Comparison of ENCODE assay signal across 8 cellular contexts in the genomic region with DNA sequence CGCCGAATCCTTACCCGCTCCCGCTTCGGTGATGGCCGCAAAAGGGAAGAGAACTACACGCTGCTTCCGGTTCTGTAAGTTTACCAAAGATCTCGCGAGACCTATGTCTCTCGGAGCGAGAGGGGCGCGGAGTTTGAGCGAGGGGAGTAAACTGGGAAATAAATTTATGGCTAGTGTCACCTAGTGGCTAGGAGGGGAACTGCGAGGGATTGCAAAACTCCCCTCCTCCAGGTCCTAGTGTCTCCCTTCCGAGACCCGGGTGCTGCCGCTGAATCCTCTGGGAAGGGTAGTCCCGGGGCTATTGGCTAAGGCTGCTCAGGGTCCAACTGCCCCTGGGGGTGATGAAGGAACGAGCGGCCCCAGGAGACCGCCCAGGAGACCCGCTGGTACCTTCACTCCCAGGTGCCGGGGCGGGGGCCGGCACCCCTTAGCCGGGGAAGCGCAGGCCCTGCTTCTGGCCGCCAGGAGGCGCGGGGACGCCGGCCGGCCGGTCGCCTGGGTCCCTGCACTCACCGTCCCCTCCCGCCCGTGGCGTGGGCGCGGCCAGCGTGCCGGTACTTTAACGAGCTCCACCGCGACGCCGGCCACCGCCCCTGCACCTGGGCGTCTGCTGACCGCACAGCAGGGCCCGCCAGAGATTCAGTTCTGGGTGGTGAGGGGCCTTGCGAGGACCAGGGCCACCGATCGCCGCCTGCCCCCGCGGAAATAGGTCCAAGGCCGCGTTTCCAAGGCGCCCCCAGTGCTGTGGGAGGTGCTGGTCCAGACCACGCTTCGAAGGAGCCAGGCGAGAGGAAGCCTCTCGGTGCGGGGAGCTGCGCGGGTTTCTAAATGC. TPM values are rescaled to one million over a fixed set of nuclear protein-coding genes. Genes with fewer than 3 reads are reported as not detected.
A peak's percentile ranks its signal among the peaks of the same experiment; 100 is the strongest.
DNase-seq lines count a peak whose midpoint lies in the region; ATAC-seq, FAIRE-seq and TF ChIP-seq lines count a peak whose summit lies in the region.

Gene RPL26, minus strand, starts transcription at position 51 of the 832 bp plus-strand sequence. CDS start 883 bp downstream, outside the sequence.

- H3K9me3 ChIP-seq in HUES64 (ENCODE audit: insufficient read depth, low read depth, low read length) (no peaks in the 10 kb centered on the region), OCI-LY1 (ENCODE audit: low read length) (no peaks in the 10 kb centered on the region), mononuclear cell (ENCODE audit: low read depth, low read length) (no peaks in the 10 kb centered on the region)

- H3F3A ChIP-seq in OCI-LY1 (ENCODE audit: insufficient read depth, low read length), result 0 out of 2 replicates have a peak, but pooled peaks cover 8% of the 10 kb centered on the region

- H3K27me3 ChIP-seq in HUES64 (ENCODE audit: insufficient read depth, low read length) (no peaks in the 10 kb centered on the region), OCI-LY1 (ENCODE audit: insufficient read depth, low read length) (no peaks in the 10 kb centered on the region), mononuclear cell (ENCODE audit: insufficient read depth, low read length) (no peaks in the 10 kb centered on the region)

- peak; percentile 83 for ATAC-seq in GM21423 (IDR thresholded peaks at IDR 0.05; ENCODE audit: unreplicated experiment)

- TF ChIP-seq CTCF in D721Med (IDR thresholded peaks at IDR 0.05; ENCODE audit: insufficient read depth, missing control alignments), result peak; percentile 61
- TF ChIP-seq CTCF in OCI-LY1 (IDR thresholded peaks at IDR 0.05; ENCODE audit: low read length), result peak; percentile 98

- no peaks in the 10 kb centered on the region for H3K9me2 ChIP-seq in OCI-LY1 (ENCODE audit: low read depth, low read length)

- no peaks in the 10 kb centered on the region for H4K20me1 ChIP-seq in OCI-LY1 (ENCODE audit: insufficient read depth, low read length)

- H3K36me3 ChIP-seq in HUES64 (ENCODE audit: insufficient read depth, low read length) (peaks cover 42% of the 10 kb centered on the region), OCI-LY1 (ENCODE audit: insufficient read depth, low read length) (peaks cover 43% of the 10 kb centered on the region)

- WGBS in HUES64, result 1% methylated on average over 70 of the region's 70 CpGs

- H3K4me1 ChIP-seq in HUES64 (ENCODE audit: insufficient read depth, low read length) (peaks cover 18% of the 10 kb centered on the region; the same call in 1 of the 2 replicates), OCI-LY1 (ENCODE audit: insufficient read depth, low read length, severe bottlenecking) (peaks cover 40% of the 10 kb centered on the region), mononuclear cell (ENCODE audit: insufficient read depth, low read length) (peaks cover 48% of the 10 kb centered on the region)

- peak; percentile 86 for DNase-seq in D721Med (ENCODE audit: insufficient read length, low spot score)
- peak; percentile 93 for DNase-seq in activated CD8-positive, alpha-beta memory T cell treated with anti-CD3 and anti-CD28 coated beads, Interleukin-2, amount 50 U/mL, for 48 hours
- DNase-seq in epidermal melanocyte (ENCODE audit: insufficient read length, low spot score), result peak; percentile 95
- DNase-seq in stimulated activated CD8-positive, alpha-beta memory T cell treated with anti-CD3 and anti-CD28 coated beads, Interleukin-4, amount 100 ng/mL, for 24 hours (ENCODE audit: low read depth), result peak; percentile 87

- peak within 1 kb of the TSS; percentile 68; the same call in 1 of the 2 replicates for H2AFZ ChIP-seq in OCI-LY1 (ENCODE audit: low read length)

- peaks cover 19% of the 10 kb centered on the region for H3K79me2 ChIP-seq in OCI-LY1 (ENCODE audit: insufficient read depth, low read length)

- no peak for FAIRE-seq in D721Med (lab: Jason Lieb, UNC)

- H3K4me2 ChIP-seq in OCI-LY1 (ENCODE audit: low read length), result peak within 1 kb of the TSS; percentile 87

- H3K27ac ChIP-seq in HUES64 (ENCODE audit: low read depth, low read length) (peak within 1 kb of the TSS; percentile 93), OCI-LY1 (ENCODE audit: low read depth, low read length, poor library complexity, severe bottlenecking) (peak within 1 kb of the TSS; percentile 65)

- peak within 1 kb of the TSS; percentile 91 for H3K4me3 ChIP-seq in HUES64 (ENCODE audit: low read length)
- H3K4me3 ChIP-seq in OCI-LY1 (ENCODE audit: low read depth, low read length, poor library complexity, severe bottlenecking), result peak within 1 kb of the TSS; percentile 89
- H3K4me3 ChIP-seq in mononuclear cell (ENCODE audit: low read length), result peak within 1 kb of the TSS; percentile 86

- peak within 1 kb of the TSS; percentile 99 for H3K9ac ChIP-seq in HUES64 (ENCODE audit: low read depth, low read length)
- H3K9ac ChIP-seq in OCI-LY1 (ENCODE audit: low read length), result peak within 1 kb of the TSS; percentile 96

RNA-seq across cellular contexts. Expression of gene RPL26, which starts in this region (rescaled TPM):
- 2,163 TPM for polyA plus RNA-seq in HUES64 (2013, experiment 1 of 2)
- 2,377 TPM for polyA plus RNA-seq in HUES64 (2013, experiment 2 of 2)
- total RNA-seq in mononuclear cell, result 6,688 TPM

Comparison
In these comparisons a context has a peak if more than half of its experiments do, and no peak if none do; other contexts are left out.
1. Peak in every context shown above with its lines: DNase-seq, ATAC-seq, H3K4me3 ChIP-seq and H3K27ac ChIP-seq.